8 cellular contexts compared by ENCODE assay signal in the genomic region with DNA sequence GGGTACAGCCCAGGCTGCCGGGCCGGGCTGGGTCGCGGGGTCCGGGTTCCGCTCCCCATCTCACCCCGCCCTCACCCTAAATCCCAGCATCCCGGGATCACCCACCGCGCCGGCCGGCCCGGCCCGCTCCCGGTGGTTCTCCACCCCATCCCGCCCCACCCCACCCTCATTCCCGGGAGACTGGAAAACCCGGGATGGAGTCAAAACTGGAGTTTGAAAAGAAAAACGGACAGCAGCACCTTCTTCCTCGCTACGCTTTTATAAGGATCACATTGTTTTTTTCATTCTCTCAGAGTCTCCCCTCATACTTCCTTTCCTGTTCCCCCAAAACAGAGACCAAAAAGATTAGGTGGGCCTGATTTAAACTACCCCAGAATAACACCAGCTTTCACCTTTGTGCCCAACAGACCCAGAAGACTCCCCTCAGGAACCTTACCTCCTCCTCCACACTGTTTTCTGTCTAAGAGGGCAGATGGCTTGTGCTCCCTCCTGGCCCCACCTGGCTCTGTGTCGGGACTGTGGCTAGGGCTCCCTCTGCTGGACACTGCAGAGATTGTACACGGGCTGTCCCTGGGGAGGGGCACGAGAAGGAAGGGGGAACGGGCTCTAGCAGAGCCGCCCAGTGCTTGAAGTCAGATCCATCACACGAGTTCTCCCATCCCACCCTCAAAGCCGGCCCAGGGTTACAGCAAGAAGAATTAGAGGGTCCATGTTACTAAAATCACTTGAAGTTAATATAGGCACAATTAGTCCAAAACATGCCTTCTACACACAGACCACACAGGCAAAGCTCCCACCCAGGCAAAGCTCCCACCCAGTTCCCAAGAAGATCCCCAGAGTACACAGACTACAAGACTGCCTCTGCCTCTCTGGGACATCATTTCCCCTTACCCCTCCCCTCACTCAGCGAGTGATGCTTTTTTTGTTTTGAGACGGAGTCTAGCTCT. TPM values are rescaled to one million over a fixed set of nuclear protein-coding genes. Genes with fewer than 3 reads are reported as not detected.
DNase-seq lines count a peak whose midpoint lies in the region; ATAC-seq and TF ChIP-seq lines count a peak whose summit lies in the region.

No MANE protein-coding gene starts in this region.

- intact Hi-C loops in right lobe of liver (cut with DNase I) = no loop called here

- peaks cover 40% of the 10 kb centered on the region for H3K4me1 ChIP-seq in CD4-positive, CD25-positive, alpha-beta regulatory T cell (ENCODE audit: control insufficient read depth, insufficient read depth, low read length, poor library complexity, severe bottlenecking)
- peaks cover 0 to 29% (median 1%) of the 10 kb centered on the region in 4 donors for H3K4me1 ChIP-seq in right lobe of liver

- peak; percentile 76 to 81 for ATAC-seq in CD4-positive, CD25-positive, alpha-beta regulatory T cell (ENCODE audit: low read depth in 2 of 2)
- ATAC-seq in GM19324 (IDR thresholded peaks at IDR 0.05; ENCODE audit: low FRiP score, unreplicated experiment) (peak; percentile 58), HG03457 (IDR thresholded peaks at IDR 0.05; ENCODE audit: unreplicated experiment) (peak; percentile 45), right lobe of liver (peak; percentile 66 to 79 (median 77))

- CTCF ChIA-PET in activated CD4-positive, alpha-beta T cell treated with anti-CD3 and anti-CD28 coated beads, Interleukin-2, amount 10 ng/mL, durations not matched to agents 7 days and 5 days (lab: Charles Lee) = interaction anchor here (0.5 to 3.7 kb wide), 11 partner anchors 10 to 220 kb away, joined by 3 to 27 read pairs (median 4); a partner anchor contains a TSS

- H3K4me3 Mint-ChIP-seq in CD4-positive, CD25-positive, alpha-beta regulatory T cell = peak overlapping the region; percentile 72 to 95 (median 89)
- peak overlapping the region; percentile 76 for H3K4me3 Mint-ChIP-seq in activated CD4-positive, alpha-beta T cell treated with anti-CD3 and anti-CD28 coated beads, Interleukin-2, amount 10 ng/mL, durations not matched to agents 7 days and 5 days

- WGBS in right lobe of liver (ENCODE audit: insufficient coverage, low coverage, low lambda C conversion rate, missing lambda C conversion rate) = 8% methylated on average over 8 of the region's 30 CpGs

- no peaks in the 10 kb centered on the region for H3K9me3 ChIP-seq in CD4-positive, CD25-positive, alpha-beta regulatory T cell (ENCODE audit: control insufficient read depth in 2 of 2, low read length in 2 of 2)
- H3K9me3 ChIP-seq in right lobe of liver = no peaks in the 10 kb centered on the region

- H3K27ac Mint-ChIP-seq in CD4-positive, CD25-positive, alpha-beta regulatory T cell = peak overlapping the region in 2 of 3 donors; percentile 16 to 88
- H3K27ac Mint-ChIP-seq in activated CD4-positive, alpha-beta T cell treated with anti-CD3 and anti-CD28 coated beads, Interleukin-2, amount 10 ng/mL, durations not matched to agents 7 days and 5 days = peak overlapping the region; percentile 54

- peaks cover 44% of the 10 kb centered on the region for H3K27me3 Mint-ChIP-seq in CD4-positive, CD25-positive, alpha-beta regulatory T cell
- peaks cover 19% of the 10 kb centered on the region for H3K27me3 Mint-ChIP-seq in activated CD4-positive, alpha-beta T cell treated with anti-CD3 and anti-CD28 coated beads, Interleukin-2, amount 10 ng/mL, durations not matched to agents 7 days and 5 days

- H3K4me3 ChIP-seq in CD4-positive, CD25-positive, alpha-beta regulatory T cell (ENCODE audit: low read depth, low read length) = peak overlapping the region; percentile 82
- H3K4me3 ChIP-seq in right lobe of liver = peak overlapping the region; percentile 36 to 53 (median 44)

- H3K4me1 Mint-ChIP-seq in CD4-positive, CD25-positive, alpha-beta regulatory T cell = peaks cover 5 to 56% (median 29%) of the 10 kb centered on the region in 4 donors
- H3K4me1 Mint-ChIP-seq in activated CD4-positive, alpha-beta T cell treated with anti-CD3 and anti-CD28 coated beads, Interleukin-2, amount 10 ng/mL, durations not matched to agents 7 days and 5 days = peaks cover 55% of the 10 kb centered on the region

- peak; percentile 5 for TF ChIP-seq POLR2A in right lobe of liver (IDR thresholded peaks at IDR 0.05)

- peaks cover 5% of the 10 kb centered on the region for H3K36me3 ChIP-seq in CD4-positive, CD25-positive, alpha-beta regulatory T cell (ENCODE audit: control insufficient read depth, insufficient read depth, low read length)
- H3K36me3 ChIP-seq in right lobe of liver = no peaks in the 10 kb centered on the region

- H3K36me3 Mint-ChIP-seq in CD4-positive, CD25-positive, alpha-beta regulatory T cell = peaks cover 9% of the 10 kb centered on the region
- H3K36me3 Mint-ChIP-seq in activated CD4-positive, alpha-beta T cell treated with anti-CD3 and anti-CD28 coated beads, Interleukin-2, amount 10 ng/mL, durations not matched to agents 7 days and 5 days (ENCODE audit: low read depth) = peaks cover 5% of the 10 kb centered on the region

- H3K27ac ChIP-seq in CD4-positive, CD25-positive, alpha-beta regulatory T cell (ENCODE audit: insufficient read depth, low read length, poor library complexity, severe bottlenecking) = no peak overlapping the region
- peak overlapping the region; percentile 30 to 53 (median 49) for H3K27ac ChIP-seq in right lobe of liver

- H3K27me3 ChIP-seq in CD4-positive, CD25-positive, alpha-beta regulatory T cell (ENCODE audit: control insufficient read depth, insufficient read depth, low read length) = no peaks in the 10 kb centered on the region
- no peaks in the 10 kb centered on the region for H3K27me3 ChIP-seq in right lobe of liver

- peak; percentile 80 to 90 (median 86) for DNase-seq in CD4-positive, CD25-positive, alpha-beta regulatory T cell
- DNase-seq in NCI-H524 (lab: John Stamatoyannopoulos, UW) = peak; percentile 89 to 92
- DNase-seq in activated CD4-positive, alpha-beta T cell treated with anti-CD3 and anti-CD28 coated beads, Interleukin-2, amount 10 ng/mL, durations not matched to agents 7 days and 5 days = peak; percentile 92
- DNase-seq in dermis microvascular lymphatic vessel endothelial cell (ENCODE audit: low read depth in 2 of 2) = peak; percentile 57 to 84
- DNase-seq in right lobe of liver = peak; percentile 84 to 87 (median 85)
- peak; percentile 92 for DNase-seq in stimulated activated CD4-positive, alpha-beta T cell treated with anti-CD3 and anti-CD28 coated beads, Interleukin-4, amount 100 ng/mL, for 24 hours

- POLR2A ChIA-PET in activated CD4-positive, alpha-beta T cell treated with anti-CD3 and anti-CD28 coated beads, Interleukin-2, amount 10 ng/mL, durations not matched to agents 7 days and 5 days (lab: Charles Lee) = interaction anchor here (0.6 kb wide), 1 partner anchor 212 kb away, joined by 3 read pairs; a partner anchor contains a TSS

- no peaks in the 10 kb centered on the region for H3K9me3 Mint-ChIP-seq in CD4-positive, CD25-positive, alpha-beta regulatory T cell
- no peaks in the 10 kb centered on the region for H3K9me3 Mint-ChIP-seq in activated CD4-positive, alpha-beta T cell treated with anti-CD3 and anti-CD28 coated beads, Interleukin-2, amount 10 ng/mL, durations not matched to agents 7 days and 5 days

- TF ChIP-seq CTCF in right lobe of liver (IDR thresholded peaks at IDR 0.05) = peak; percentile 94 to 95 (median 95)

RNA-seq across cellular contexts. Expression of a gene that starts 3.0 kb away (rescaled TPM):
- 0.47 TPM for total RNA-seq in CD4-positive, CD25-positive, alpha-beta regulatory T cell
- under 1 TPM in 3 of 4 donors, not detected in 1; 0.07 to 0.23 (median 0.13) TPM for polyA plus RNA-seq in CD4-positive, CD25-positive, alpha-beta regulatory T cell
- under 1 TPM; 0.52 to 0.94 TPM for total RNA-seq in activated CD4-positive, alpha-beta T cell treated with anti-CD3 and anti-CD28 coated beads, Interleukin-2, amount 10 ng/mL, durations not matched to agents 7 days and 5 days
- total RNA-seq in dermis microvascular lymphatic vessel endothelial cell (under 0.01 TPM in 1 of 2 replicates, not detected in the other), right lobe of liver (under 1 TPM; 0.16 to 0.74 (median 0.55) TPM)

RNA-seq across cellular contexts. Expression of a gene that starts 7.5 kb away (rescaled TPM):
- not detected for total RNA-seq in CD4-positive, CD25-positive, alpha-beta regulatory T cell
- under 1 TPM in 1 of 4 donors, not detected in 3; 0.06 TPM for polyA plus RNA-seq in CD4-positive, CD25-positive, alpha-beta regulatory T cell
- total RNA-seq in activated CD4-positive, alpha-beta T cell treated with anti-CD3 and anti-CD28 coated beads, Interleukin-2, amount 10 ng/mL, durations not matched to agents 7 days and 5 days = not detected
- total RNA-seq in dermis microvascular lymphatic vessel endothelial cell (not detected in 2 replicates), right lobe of liver (100 to 1,000 TPM in 4 of 6 experiments, 10 to 100 TPM in 2; 17.4 to 302 (median 150) TPM)

RNA-seq across cellular contexts. Expression of a gene that starts 17.1 kb away (rescaled TPM):
- total RNA-seq in CD4-positive, CD25-positive, alpha-beta regulatory T cell = 403 TPM
- 100 to 1,000 TPM; 173 to 192 (median 182) TPM for polyA plus RNA-seq in CD4-positive, CD25-positive, alpha-beta regulatory T cell
- total RNA-seq in activated CD4-positive, alpha-beta T cell treated with anti-CD3 and anti-CD28 coated beads, Interleukin-2, amount 10 ng/mL, durations not matched to agents 7 days and 5 days = 100 to 1,000 TPM; 218 to 259 TPM
- total RNA-seq in dermis microvascular lymphatic vessel endothelial cell (0.13 TPM in 1 of 2 replicates, not detected in the other), right lobe of liver (10 to 100 TPM in 1 of 6 experiments, 1 to 10 TPM in 5; 3.5 to 11.0 (median 6.8) TPM)

RNA-seq across cellular contexts. Expression of a gene that starts 25.3 kb away (rescaled TPM):
- total RNA-seq in CD4-positive, CD25-positive, alpha-beta regulatory T cell = 219 TPM
- 10 to 100 TPM; 71.9 to 89.4 (median 80.1) TPM for polyA plus RNA-seq in CD4-positive, CD25-positive, alpha-beta regulatory T cell
- 100 to 1,000 TPM; 214 to 247 TPM for total RNA-seq in activated CD4-positive, alpha-beta T cell treated with anti-CD3 and anti-CD28 coated beads, Interleukin-2, amount 10 ng/mL, durations not matched to agents 7 days and 5 days
- total RNA-seq in dermis microvascular lymphatic vessel endothelial cell (72.9 and 77.4 TPM in 2 replicates), right lobe of liver (10 to 100 TPM; 53.4 to 66.6 (median 60.4) TPM)

RNA-seq across cellular contexts. Expression of a gene that starts 28.0 kb away (rescaled TPM):
- total RNA-seq in CD4-positive, CD25-positive, alpha-beta regulatory T cell = not detected
- under 1 TPM in 1 of 4 donors, not detected in 3; 0.21 TPM for polyA plus RNA-seq in CD4-positive, CD25-positive, alpha-beta regulatory T cell
- not detected for total RNA-seq in activated CD4-positive, alpha-beta T cell treated with anti-CD3 and anti-CD28 coated beads, Interleukin-2, amount 10 ng/mL, durations not matched to agents 7 days and 5 days
- total RNA-seq in dermis microvascular lymphatic vessel endothelial cell = not detected in 2 replicates
- 100 to 1,000 TPM in 1 of 6 experiments, 10 to 100 TPM in 5; 14.7 to 123 (median 63.6) TPM for total RNA-seq in right lobe of liver

Comparison
In these comparisons a context has a peak if more than half of its experiments do, and no peak if none do; other contexts are left out.
1. RNA of a gene that starts 7.5 kb away (total RNA-seq): 17.4 to 302 TPM in right lobe of liver; not detected in activated CD4-positive, alpha-beta T cell treated with anti-CD3 and anti-CD28 coated beads, Interleukin-2, amount 10 ng/mL, durations not matched to agents 7 days and 5 days, not detected in CD4-positive, CD25-positive, alpha-beta regulatory T cell (single experiment) and not detected in dermis microvascular lymphatic vessel endothelial cell; every median in the first group is over 10 times any median in the second.
2. RNA of a gene that starts 17.1 kb away (total RNA-seq): 403 TPM in CD4-positive, CD25-positive, alpha-beta regulatory T cell (single experiment) and 218 to 259 TPM in activated CD4-positive, alpha-beta T cell treated with anti-CD3 and anti-CD28 coated beads, Interleukin-2, amount 10 ng/mL, durations not matched to agents 7 days and 5 days; 3.5 to 11.0 TPM in right lobe of liver and 0.13 TPM in dermis microvascular lymphatic vessel endothelial cell; every median in the first group is over 10 times any median in the second.
3. Peak in every context shown above with its lines, with median percentiles within 50 percentile points of each other: ATAC-seq and DNase-seq.